Comparison of ENCODE assay signal across 16 cellular contexts in the genomic region with DNA sequence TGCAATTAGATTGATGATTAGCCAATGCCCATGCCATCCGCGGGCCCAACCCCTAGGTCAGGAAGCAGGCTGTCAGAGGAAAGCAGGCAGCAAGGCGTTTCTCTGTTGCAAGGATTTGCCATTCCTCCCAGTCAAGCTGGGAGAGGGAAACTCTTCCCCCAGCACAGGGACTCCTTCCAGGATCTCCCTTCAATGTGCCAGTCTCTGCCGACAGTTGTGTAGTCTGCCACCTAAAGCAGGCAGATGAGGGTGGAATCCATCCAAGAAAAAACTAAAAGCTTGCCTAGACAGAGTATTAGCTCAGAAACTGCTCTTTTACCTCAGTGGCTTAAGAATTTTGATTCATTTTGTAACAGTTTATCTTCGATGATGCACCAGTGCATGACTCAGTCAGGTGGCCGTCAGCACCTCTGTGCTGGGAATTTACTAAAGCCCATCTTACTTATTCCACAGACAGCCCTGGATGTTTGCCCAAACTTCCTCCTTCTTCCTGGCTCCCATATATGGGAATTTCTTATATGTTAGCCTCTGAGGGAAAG.
DNase-seq lines count a peak whose midpoint lies in the region; ATAC-seq, FAIRE-seq and TF ChIP-seq lines count a peak whose summit lies in the region.
"Had no signal": no experiment of that assay in that cellular context is flagged by ENCODE, and none has a peak within 500 bp of the region (broad histone marks: within the 10 kb centered on the region; RNA-seq: fewer than 3 reads in every experiment).

No MANE protein-coding gene starts in this region.

- H3K9me3 ChIP-seq in astrocyte (ENCODE audit: insufficient read depth, low read depth, low read length): no peaks in the 10 kb centered on the region
- no peaks in the 10 kb centered on the region for H3K9me3 ChIP-seq in hepatocyte (ENCODE audit: low read depth)
- H3K9me3 ChIP-seq in A673 (ENCODE audit: low read depth, low read length, poor library complexity, severe bottlenecking): no peaks in the 10 kb centered on the region
- H3K9me3 ChIP-seq: body of pancreas, left lung had no signal

- peak overlapping the region; percentile 6 for H2AFZ ChIP-seq in astrocyte (ENCODE audit: low read depth, low read length)
- no peak overlapping the region for H2AFZ ChIP-seq in hepatocyte

- in situ Hi-C loops in ACHN (cut with HindIII; ENCODE audit: low pct_ligation_motif_present, low pct_unique_long_range_greater_than_20kb, low sequenced_read_pairs): no loop called here

- H3K36me3 ChIP-seq in astrocyte (ENCODE audit: insufficient read depth, low read length) (no peaks in the 10 kb centered on the region), hepatocyte (replicated peaks; ENCODE audit: insufficient read depth, low read depth) (no peaks in the 10 kb centered on the region), A673 (ENCODE audit: insufficient read depth, low read length, poor library complexity, severe bottlenecking) (no peaks in the 10 kb centered on the region)
- H3K36me3 ChIP-seq: left lung had no signal

- peak overlapping the region; percentile 33 for H3K4me2 ChIP-seq in astrocyte (ENCODE audit: low read length)
- no peak overlapping the region for H3K4me2 ChIP-seq in hepatocyte

- no peaks in the 10 kb centered on the region for H3K27me3 ChIP-seq in astrocyte (ENCODE audit: insufficient read depth, low read length)
- H3K27me3 ChIP-seq in hepatocyte: no peaks in the 10 kb centered on the region
- peaks cover 15% of the 10 kb centered on the region for H3K27me3 ChIP-seq in A673 (replicated peaks; ENCODE audit: insufficient read depth, low read depth, low read length, poor library complexity)
- H3K27me3 ChIP-seq: body of pancreas, left lung had no signal

- peak; percentile 96 for FAIRE-seq in astrocyte (lab: Jason Lieb, UNC)
- FAIRE-seq: frontal cortex had no signal

- H3K4me1 Mint-ChIP-seq in astrocyte (ENCODE audit: low read depth, unreplicated experiment): peaks cover 30% of the 10 kb centered on the region
- H3K4me1 Mint-ChIP-seq: B cell had no signal

- no peaks in the 10 kb centered on the region for H3K36me3 Mint-ChIP-seq in astrocyte (ENCODE audit: low read depth, unreplicated experiment)

- H3K9ac ChIP-seq in astrocyte (ENCODE audit: low read length): peak overlapping the region; percentile 3

- H3K27ac ChIP-seq in astrocyte (ENCODE audit: low read depth, low read length): peak overlapping the region; percentile 62
- H3K27ac ChIP-seq in hepatocyte: no peak overlapping the region
- H3K27ac ChIP-seq in A673 (ENCODE audit: low read depth, low read length, poor library complexity, severe bottlenecking): no peak overlapping the region
- H3K27ac ChIP-seq: body of pancreas, left lung had no signal

- H3K79me2 ChIP-seq in astrocyte (ENCODE audit: insufficient read depth, low read length) (no peaks in the 10 kb centered on the region), hepatocyte (no peaks in the 10 kb centered on the region)

- H3K27me3 Mint-ChIP-seq in astrocyte (ENCODE audit: low read depth, unreplicated experiment): peaks cover 1% of the 10 kb centered on the region

- ATAC-seq in HG02970 (IDR thresholded peaks at IDR 0.05; ENCODE audit: low FRiP score, unreplicated experiment) (no peak), HG03432 (IDR thresholded peaks at IDR 0.05; ENCODE audit: unreplicated experiment) (no peak)
- ATAC-seq: body of pancreas, left lung had no signal

- peaks cover 8% of the 10 kb centered on the region for H3K9me3 Mint-ChIP-seq in astrocyte (ENCODE audit: unreplicated experiment)

- CTCF ChIA-PET in A673 (lab: Charles Lee): no interaction called here

- intact Hi-C loops in A673 (cut with micrococcal nuclease; ENCODE audit: unreplicated experiment): no loop called here

- TF ChIP-seq CTCF in astrocyte (IDR thresholded peaks at IDR 0.05; ENCODE audit: insufficient read depth, low read depth, low read length) (no peak), hepatocyte (IDR thresholded peaks at IDR 0.05; ENCODE audit: poor library complexity) (no peak), A673 (conservative IDR thresholded peaks at IDR 0.05; ENCODE audit: low read depth, low read length) (no peak)

- H4K20me1 ChIP-seq in astrocyte (ENCODE audit: insufficient read depth, low read length): no peaks in the 10 kb centered on the region
- H4K20me1 ChIP-seq in hepatocyte (ENCODE audit: insufficient read depth, poor library complexity, severe bottlenecking): no peaks in the 10 kb centered on the region

- H3K4me1 ChIP-seq in astrocyte (ENCODE audit: insufficient read depth, low read length) (peaks cover 9% of the 10 kb centered on the region), hepatocyte (ENCODE audit: insufficient read depth) (no peaks in the 10 kb centered on the region), A673 (ENCODE audit: insufficient read depth, low read length, poor library complexity, severe bottlenecking) (no peaks in the 10 kb centered on the region)
- H3K4me1 ChIP-seq: body of pancreas had no signal

- POLR2A ChIA-PET in A673 (lab: Charles Lee; ENCODE audit: low non-redundant PET): no interaction called here

- 64% methylated on average over 6 of the region's 6 CpGs for WGBS in hepatocyte (ENCODE audit: low lambda C conversion rate, missing lambda C conversion rate)

- no TSS peak for BruUV-seq in A673 (replicated peaks; lab: Mats Ljungman, UMichigan)

- DNase-seq in ACHN: peak; percentile 73
- DNase-seq in HK-2 (ENCODE audit: unreplicated experiment): peak; percentile 76
- DNase-seq in astrocyte (ENCODE audit: low read depth): peak; percentile 95
- peak; percentile 48 for DNase-seq in hepatocyte (ENCODE audit: low spot score)
- DNase-seq in A673 (ENCODE audit: low spot score): no peak
- DNase-seq in NCI-H2029 treated with DMSO at 0.1 percent for 48 hours (lab: John Stamatoyannopoulos, UW): no peak
- DNase-seq: activated CD4-positive, CD25-positive, alpha-beta regulatory T cell; activated T-cell treated with anti-CD3 and anti-CD28 coated beads for 4 hours; body of pancreas; left lung; NCI-H1105 treated with DMSO at 0.1 percent for 48 hours; NCI-H526 treated with DMSO at 0.1 percent for 48 hours had no signal

- H3K4me3 Mint-ChIP-seq in astrocyte (ENCODE audit: unreplicated experiment): no peak overlapping the region
- H3K4me3 Mint-ChIP-seq: B cell had no signal

- H3K4me3 ChIP-seq in astrocyte (ENCODE audit: insufficient read depth, low read depth, low read length) (no peak overlapping the region), hepatocyte (no peak overlapping the region), A673 (ENCODE audit: low read depth, low read length, poor library complexity, severe bottlenecking) (no peak overlapping the region)
- H3K4me3 ChIP-seq: body of pancreas, left lung had no signal

- H3K27ac Mint-ChIP-seq in astrocyte (ENCODE audit: unreplicated experiment): peak overlapping the region; percentile 64
- H3K27ac Mint-ChIP-seq: B cell had no signal

- H3K9me2 ChIP-seq in hepatocyte (replicated peaks; ENCODE audit: insufficient read depth): no peaks in the 10 kb centered on the region

Comparison
In these comparisons a context has a peak if more than half of its experiments do, and no peak if none do; other contexts are left out.
1. DNase-seq: peak in ACHN (single experiment), HK-2 (single experiment), astrocyte (single experiment) and hepatocyte (single experiment); none in A673 (single experiment) and NCI-H2029 treated with DMSO at 0.1 percent for 48 hours (single experiment).